ENCODE assay signal across 19 cellular contexts in the genomic region with DNA sequence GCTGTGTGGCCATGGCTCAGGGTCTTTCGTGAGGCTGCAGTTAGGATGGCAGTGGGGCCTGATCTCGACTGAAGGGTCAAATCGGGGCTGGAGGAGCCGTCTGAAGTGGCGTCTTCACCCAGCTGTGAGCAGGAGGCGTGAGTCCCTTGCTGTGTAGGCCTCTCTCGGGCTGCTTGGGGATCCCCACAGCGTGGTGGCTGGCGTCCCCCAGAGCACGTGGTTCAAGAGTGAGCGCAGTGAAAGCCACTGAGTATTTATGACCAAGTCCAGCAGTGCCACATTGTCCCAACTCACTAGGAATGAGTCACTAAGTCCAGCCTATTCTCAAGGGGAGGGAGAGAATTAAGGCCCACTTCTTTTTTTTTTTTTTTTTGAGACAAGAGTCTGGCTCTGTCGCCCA.
"Had no signal": no experiment of that assay in that cellular context is flagged by ENCODE, and none has a peak within 500 bp of the region (broad histone marks: within the 10 kb centered on the region; RNA-seq: fewer than 3 reads in every experiment).

No MANE protein-coding gene starts in this region.

- H3K27me3 ChIP-seq: colonic mucosa, gastroesophageal sphincter, upper lobe of right lung had no signal

- H2AFZ ChIP-seq: parathyroid adenoma had no signal

- H3K27ac ChIP-seq: colonic mucosa, epithelial cell of prostate, gastroesophageal sphincter, parathyroid adenoma, upper lobe of right lung had no signal

- H3K4me3 ChIP-seq: colonic mucosa, gastroesophageal sphincter, upper lobe of right lung had no signal

- H3K9me3 ChIP-seq: colonic mucosa, gastroesophageal sphincter, upper lobe of right lung had no signal

- H3K36me3 ChIP-seq: colonic mucosa, gastroesophageal sphincter, upper lobe of right lung had no signal

- H3K4me1 ChIP-seq: parathyroid adenoma had no signal

- DNase-seq: activated B cell treated with CpG ODN at 0.5 μM for 24 hours; activated CD4-positive, alpha-beta T cell treated with anti-CD3 and anti-CD28 coated beads for 4 hours; activated CD4-positive, alpha-beta T cell treated with anti-CD3 and anti-CD28 coated beads, Interleukin-2, amount 50 U/mL, for 48 hours; activated effector memory CD4-positive, alpha-beta T cell treated with Interleukin-2 at 50 U/mL for 16 hours; activated naive CD4-positive, alpha-beta T cell treated with anti-CD3 and anti-CD28 coated beads, Interleukin-2, amount 10 ng/mL, durations not matched to agents 7 days and 5 days; activated T-cell treated with anti-CD3 and anti-CD28 coated beads, Interleukin-2, amount 50 U/mL, for 72 hours; colonic mucosa; endodermal cell; head of caudate nucleus; left ventricle myocardium superior; mammary epithelial cell; midbrain; stimulated activated CD4-positive, alpha-beta T cell treated with anti-CD3 and anti-CD28 coated beads, Interleukin-4, amount 100 ng/mL, for 24 hours; stimulated activated naive CD8-positive, alpha-beta T cell treated with anti-CD3 and anti-CD28 coated beads, Interleukin-15, Interleukin-2, amounts not matched to agents 100 U/mL and 50 U/mL, for 24 hours; T-helper 9 cell; upper lobe of right lung had no signal

- H3K79me2 ChIP-seq: parathyroid adenoma had no signal

- H3K9ac ChIP-seq: parathyroid adenoma had no signal
